In the genomic region with DNA sequence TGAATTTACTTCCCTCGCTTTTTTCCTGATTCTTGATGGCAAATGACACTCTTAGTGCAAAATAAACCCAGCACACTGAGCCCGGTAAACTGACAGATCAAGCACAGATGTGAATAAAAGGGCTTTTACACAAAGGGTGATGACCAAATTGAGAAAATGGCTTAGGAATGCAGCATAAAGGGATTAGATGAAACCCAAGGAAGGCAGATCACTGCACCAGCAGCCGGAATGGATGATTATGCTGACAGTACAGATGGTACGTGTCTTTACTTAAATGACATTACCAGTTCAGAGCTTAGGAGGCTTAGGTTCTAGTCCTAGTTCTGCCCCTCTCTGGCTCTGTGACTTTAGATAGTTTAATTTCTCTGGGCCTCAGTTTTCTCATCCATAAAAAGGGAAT, we compare ENCODE assay signal across 23 cellular contexts. TPM values are rescaled to one million over a fixed set of nuclear protein-coding genes. Genes with fewer than 3 reads are reported as not detected.
DNase-seq lines count a peak whose midpoint lies in the region; ATAC-seq, FAIRE-seq and TF ChIP-seq lines count a peak whose summit lies in the region.
"Had no signal": no experiment of that assay in that cellular context is flagged by ENCODE, and none has a peak within 500 bp of the region (broad histone marks: within the 10 kb centered on the region; RNA-seq: fewer than 3 reads in every experiment).

No MANE protein-coding gene starts in this region.

- in situ Hi-C loops in mammary epithelial cell (cut with MboI; ENCODE audit: low sequenced_read_pairs in 2 of 2): no loop called here

- dilution Hi-C loops in mammary epithelial cell (cut with HindIII; ENCODE audit: low sequenced_read_pairs): no loop called here

- peak overlapping the region; percentile 44 for H3K4me2 ChIP-seq in A549
- peak overlapping the region; percentile 16 for H3K4me2 ChIP-seq in mammary epithelial cell (ENCODE audit: insufficient read depth, low read depth, low read length)
- H3K4me2 ChIP-seq: BLaER1 had no signal

- H3K36me3 ChIP-seq in mammary epithelial cell (ENCODE audit: insufficient read depth, low read length) (peaks cover 17% of the 10 kb centered on the region), left lung (no peaks in the 10 kb centered on the region)
- H3K36me3 ChIP-seq: BLaER1, heart right ventricle, left ventricle myocardium inferior, neutrophil had no signal

- intact Hi-C loops in mammary epithelial cell (cut with micrococcal nuclease) (no loop called here), left lung (cut with DNase I) (no loop called here)

- peaks cover 85% of the 10 kb centered on the region for H3K79me2 ChIP-seq in mammary epithelial cell (ENCODE audit: insufficient read depth, low read length)

- H2AFZ ChIP-seq in mammary epithelial cell (ENCODE audit: low read depth, low read length): no peak overlapping the region

- DNase-seq in A549 (ENCODE audit: low read depth in 1 of 2, low spot score in 1 of 2): no peak
- DNase-seq in NCI-H82 (lab: John Stamatoyannopoulos, UW): peak; percentile 99
- DNase-seq in mammary epithelial cell: no peak
- peak; percentile 58 for DNase-seq in myocyte (ENCODE audit: low read depth)
- no peak for DNase-seq in left lung
- no peak for DNase-seq in NCI-H1436 (lab: John Stamatoyannopoulos, UW)
- DNase-seq: activated CD4-positive, alpha-beta memory T cell treated with anti-CD3 and anti-CD28 coated beads for 36 hours; activated CD4-positive, CD25-positive, alpha-beta regulatory T cell; activated gamma-delta T cell; dorsolateral prefrontal cortex; heart right ventricle; left ventricle myocardium inferior; NCI-H187; NCI-H774; stimulated activated CD8-positive, alpha-beta memory T cell treated with anti-CD3 and anti-CD28 coated beads, Interleukin-4, amount 100 ng/mL, for 48 hours had no signal

- no peak for TF ChIP-seq CTCF in A549 (IDR thresholded peaks at IDR 0.05)
- no peak for TF ChIP-seq CTCF in mammary epithelial cell (conservative IDR thresholded peaks at IDR 0.05 in 1 of 2, IDR thresholded peaks at IDR 0.05 in 1 of 2; ENCODE audit: extremely low read depth in 1 of 2, insufficient read depth in 1 of 2, low read depth in 1 of 2, low read length in 2 of 2)
- no peak for TF ChIP-seq CTCF in left lung (IDR thresholded peaks at IDR 0.05)

- TF ChIP-seq EP300 in A549 (IDR thresholded peaks at IDR 0.05): no peak

- H4K20me1 ChIP-seq in mammary epithelial cell (ENCODE audit: insufficient read depth, low read length): no peaks in the 10 kb centered on the region
- H4K20me1 ChIP-seq: BLaER1 had no signal

- TF ChIP-seq POLR2A in A549 (IDR thresholded peaks at IDR 0.05; ENCODE audit: low read length): no peak

- no peak for FAIRE-seq in A549 (lab: Jason Lieb, UNC)
- FAIRE-seq: GM18507 had no signal

- H3K4me3 ChIP-seq in A549 (no peak overlapping the region), mammary epithelial cell (replicated peaks in 1 of 3; ENCODE audit: insufficient read depth in 1 of 3, low read depth in 2 of 3, low read length in 3 of 3) (no peak overlapping the region), left lung (no peak overlapping the region)
- H3K4me3 ChIP-seq: BLaER1, dorsolateral prefrontal cortex, heart right ventricle, left ventricle myocardium inferior had no signal

- WGBS in A549 (ENCODE audit: missing lambda C conversion rate): 88% methylated on average over 4 of the region's 4 CpGs
- WGBS in mammary epithelial cell (ENCODE audit: low coverage, missing lambda C conversion rate): 90% methylated on average over 4 of the region's 4 CpGs

- POLR2A ChIA-PET in A549 (lab: Yijun Ruan, JAX): no interaction called here

- H3K9me3 ChIP-seq in A549 (no peaks in the 10 kb centered on the region), mammary epithelial cell (replicated peaks; ENCODE audit: insufficient read depth, low read length) (no peaks in the 10 kb centered on the region), left lung (no peaks in the 10 kb centered on the region)
- H3K9me3 ChIP-seq: BLaER1, heart right ventricle, left ventricle myocardium inferior, neutrophil had no signal

- TSS peak; percentile 89 for BruUV-seq in mammary epithelial cell (replicated peaks; lab: Mats Ljungman, UMichigan)

- TF ChIP-seq RAD21 in A549 (conservative IDR thresholded peaks at IDR 0.05 in 1 of 2, IDR thresholded peaks at IDR 0.05 in 1 of 2): no peak

- CTCF ChIA-PET in A549 (lab: Yijun Ruan, JAX): interaction anchor here (1.0 to 2.7 kb wide), 3 partner anchors 13 to 66 kb away, joined by 3 to 13 read pairs (median 3); no protein-coding TSS in a partner anchor
- CTCF ChIA-PET in mammary epithelial cell (lab: Charles Lee; ENCODE audit: low non-redundant PET): no interaction called here

- H3K27ac ChIP-seq in A549 (peak overlapping the region; percentile 30 to 73; a peak in 3 of 6 replicates), mammary epithelial cell (ENCODE audit: insufficient read depth, low read depth, low read length) (peak overlapping the region; percentile 93), left lung (no peak overlapping the region)
- H3K27ac ChIP-seq: 22Rv1, BLaER1, dorsolateral prefrontal cortex, heart right ventricle, left ventricle myocardium inferior, neutrophil had no signal

- no peaks in the 10 kb centered on the region for H3K27me3 ChIP-seq in mammary epithelial cell (ENCODE audit: insufficient read depth, low read length)
- H3K27me3 ChIP-seq in left lung: peaks cover 0 to 6% of the 10 kb centered on the region in 2 donors
- H3K27me3 ChIP-seq: BLaER1 had no signal

- H3K4me1 ChIP-seq in A549 (peaks cover 35% of the 10 kb centered on the region), mammary epithelial cell (ENCODE audit: insufficient read depth, low read length) (peaks cover 79% of the 10 kb centered on the region), left lung (no peaks in the 10 kb centered on the region)

- H3K9ac ChIP-seq in mammary epithelial cell (ENCODE audit: insufficient read depth, low read length): peak overlapping the region; percentile 56
- H3K9ac ChIP-seq: BLaER1 had no signal

- no peak for ATAC-seq in A549
- ATAC-seq in GM19452 (IDR thresholded peaks at IDR 0.05; ENCODE audit: unreplicated experiment): no peak
- no peak for ATAC-seq in GM18519 (IDR thresholded peaks at IDR 0.05; ENCODE audit: low FRiP score, unreplicated experiment)
- no peak for ATAC-seq in left lung
- ATAC-seq: heart right ventricle, Panc1 had no signal

TF ChIP-seq in A549, 52 proteins besides CTCF, POLR2A, EP300 and RAD21:
- TF ChIP-seq, protein P1, sequence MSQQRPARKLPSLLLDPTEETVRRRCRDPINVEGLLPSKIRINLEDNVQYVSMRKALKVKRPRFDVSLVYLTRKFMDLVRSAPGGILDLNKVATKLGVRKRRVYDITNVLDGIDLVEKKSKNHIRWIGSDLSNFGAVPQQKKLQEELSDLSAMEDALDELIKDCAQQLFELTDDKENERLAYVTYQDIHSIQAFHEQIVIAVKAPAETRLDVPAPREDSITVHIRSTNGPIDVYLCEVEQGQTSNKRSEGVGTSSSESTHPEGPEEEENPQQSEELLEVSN (IDR thresholded peaks at IDR 0.05; ENCODE audit: borderline replicate concordance, low read depth): no peak
- no peak for TF ChIP-seq EHF (CRISPR knock-in tag; IDR thresholded peaks at IDR 0.05)
- TF ChIP-seq GATA3 (IDR thresholded peaks at IDR 0.05; ENCODE audit: borderline replicate concordance): no peak
- TF ChIP-seq, protein P2, sequence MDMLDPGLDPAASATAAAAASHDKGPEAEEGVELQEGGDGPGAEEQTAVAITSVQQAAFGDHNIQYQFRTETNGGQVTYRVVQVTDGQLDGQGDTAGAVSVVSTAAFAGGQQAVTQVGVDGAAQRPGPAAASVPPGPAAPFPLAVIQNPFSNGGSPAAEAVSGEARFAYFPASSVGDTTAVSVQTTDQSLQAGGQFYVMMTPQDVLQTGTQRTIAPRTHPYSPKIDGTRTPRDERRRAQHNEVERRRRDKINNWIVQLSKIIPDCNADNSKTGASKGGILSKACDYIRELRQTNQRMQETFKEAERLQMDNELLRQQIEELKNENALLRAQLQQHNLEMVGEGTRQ (IDR thresholded peaks at IDR 0.05): no peak
- TF ChIP-seq, protein P3, sequence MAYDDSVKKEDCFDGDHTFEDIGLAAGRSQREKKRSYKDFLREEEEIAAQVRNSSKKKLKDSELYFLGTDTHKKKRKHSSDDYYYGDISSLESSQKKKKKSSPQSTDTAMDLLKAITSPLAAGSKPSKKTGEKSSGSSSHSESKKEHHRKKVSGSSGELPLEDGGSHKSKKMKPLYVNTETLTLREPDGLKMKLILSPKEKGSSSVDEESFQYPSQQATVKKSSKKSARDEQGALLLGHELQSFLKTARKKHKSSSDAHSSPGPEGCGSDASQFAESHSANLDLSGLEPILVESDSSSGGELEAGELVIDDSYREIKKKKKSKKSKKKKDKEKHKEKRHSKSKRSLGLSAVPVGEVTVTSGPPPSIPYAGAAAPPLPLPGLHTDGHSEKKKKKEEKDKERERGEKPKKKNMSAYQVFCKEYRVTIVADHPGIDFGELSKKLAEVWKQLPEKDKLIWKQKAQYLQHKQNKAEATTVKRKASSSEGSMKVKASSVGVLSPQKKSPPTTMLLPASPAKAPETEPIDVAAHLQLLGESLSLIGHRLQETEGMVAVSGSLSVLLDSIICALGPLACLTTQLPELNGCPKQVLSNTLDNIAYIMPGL (CRISPR knock-in tag; IDR thresholded peaks at IDR 0.05; ENCODE audit: borderline replicate concordance): no peak
- no peak for TF ChIP-seq SMC3 (IDR thresholded peaks at IDR 0.05)
- no peak for TF ChIP-seq KDM5A (IDR thresholded peaks at IDR 0.05)
- no peak for TF ChIP-seq KDM1A (IDR thresholded peaks at IDR 0.05; ENCODE audit: low read depth)

RNA-seq across cellular contexts. Expression of a gene that starts 12.0 kb away (rescaled TPM):
- polyA plus RNA-seq in A549 (2011; rRNA removed) (not detected in 2 replicates), A549 (2017; fragmentation: RNase III; extraction: RNeasy Plus Mini Kit Qiagen cat#74134 plus additional on column Dnase treatment) (not detected in 3 replicates), mammary epithelial cell (155 TPM)
- polyA plus RNA-seq in A549 (2012; cell fraction: cytosol; rRNA removed): 0.01 TPM in 1 of 2 replicates, not detected in the other
- polyA plus RNA-seq in A549 (2012; cell fraction: nucleus; rRNA removed): not detected in 2 replicates
- polyA minus RNA-seq in A549 (2011; rRNA and poly(A)+ RNA removed): not detected in 2 replicates
- total RNA-seq in mammary epithelial cell (100 to 1,000 TPM; 102 to 201 TPM), myocyte (0.05 and 0.13 TPM in 2 replicates), left lung (1 to 10 TPM; 2.1 to 2.8 TPM)
- polyA minus RNA-seq in mammary epithelial cell: 253 TPM
- polyA plus RNA-seq in myocyte (2012): 1.0 TPM
- total RNA-seq: activated CD4-positive, alpha-beta memory T cell treated with anti-CD3 and anti-CD28 coated beads for 36 hours; mononuclear cell had no signal

Comparison
In these comparisons a context has a peak if more than half of its experiments do, and no peak if none do; other contexts are left out.
1. DNase-seq: peak in NCI-H82 (single experiment) and myocyte (single experiment); none in A549 (0 of 2), mammary epithelial cell (single experiment), left lung (0 of 2) and NCI-H1436 (single experiment).
2. H3K27ac ChIP-seq: peak in A549 (2 of 2) and mammary epithelial cell (single experiment); none in left lung (0 of 2).
3. RNA of a gene that starts 12.0 kb away (total RNA-seq): 102 to 201 TPM in mammary epithelial cell; 2.1 to 2.8 TPM in left lung and 0.05 to 0.13 TPM in myocyte; every median in the first group is over 10 times any median in the second.